Comparison of ENCODE assay signal across 9 cellular contexts in the genomic region with DNA sequence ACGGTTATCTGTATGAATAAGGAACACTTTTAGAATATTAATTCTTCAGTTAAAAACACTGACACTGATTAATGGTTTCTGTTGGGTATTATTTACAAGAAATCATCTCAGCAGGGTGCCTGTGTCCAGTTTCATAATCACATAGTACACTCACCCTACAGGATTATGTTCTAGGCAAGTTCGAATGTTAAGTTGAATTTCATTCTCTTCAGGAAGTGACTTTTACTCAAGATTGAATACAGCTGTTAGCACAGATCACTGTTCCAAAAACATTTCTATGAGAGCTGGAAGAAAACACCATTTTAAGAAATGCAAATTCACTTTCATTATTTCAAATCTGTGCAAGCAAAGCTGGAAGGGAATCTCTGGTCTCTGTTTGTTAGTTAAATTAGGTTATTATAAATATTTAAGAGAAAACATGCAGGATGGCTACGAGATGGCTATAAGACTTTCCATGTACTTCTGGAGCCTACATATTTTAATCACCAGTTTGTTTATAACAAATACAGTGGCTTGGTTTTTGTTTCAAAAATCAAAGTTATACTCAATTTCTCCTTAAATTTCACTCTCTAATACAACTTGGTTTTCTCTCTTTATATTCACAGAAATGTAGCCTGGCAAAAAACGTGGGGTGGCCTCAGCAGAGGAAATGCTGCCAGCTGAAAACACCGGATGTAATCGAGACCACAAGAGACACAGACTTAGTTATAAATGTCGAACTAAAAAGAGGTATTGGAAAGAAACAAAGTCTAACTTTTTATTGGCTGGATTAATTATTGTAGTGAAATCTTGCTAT.
DNase-seq lines count a peak whose midpoint lies in the region; ATAC-seq and TF ChIP-seq lines count a peak whose summit lies in the region.
"Had no signal": no experiment of that assay in that cellular context is flagged by ENCODE, and none has a peak within 500 bp of the region (broad histone marks: within the 10 kb centered on the region; RNA-seq: fewer than 3 reads in every experiment).

No MANE protein-coding gene starts in this region.

- H3K4me1 ChIP-seq in endocrine pancreas (ENCODE audit: control insufficient read depth, insufficient read depth, low read length) (no peaks in the 10 kb centered on the region), gastrocnemius medialis (peaks cover 36 to 38% of the 10 kb centered on the region in 2 donors)

- TF ChIP-seq CTCF in WTC11 (IDR thresholded peaks at IDR 0.05) (no peak), gastrocnemius medialis (IDR thresholded peaks at IDR 0.05 in 4 of 5, conservative IDR thresholded peaks at IDR 0.05 in 1 of 5) (no peak)

- in situ Hi-C loops in gastrocnemius medialis (cut with MboI; ENCODE audit: low sequenced_read_pairs in 4 of 4) = loop anchor here in 2 of 4 donors (10.0 to 25.0 kb wide), 2 partner anchors 534 to 567 kb away; no protein-coding TSS in a partner anchor

- peak overlapping the region; percentile 4 to 63 (median 49) for H3K27ac ChIP-seq in gastrocnemius medialis
- H3K27ac ChIP-seq: cardiac muscle cell had no signal

- CTCF ChIA-PET in WTC11 (lab: Charles Lee) = interaction anchor here (1.1 to 1.4 kb wide), 2 partner anchors 64 to 567 kb away, joined by 3 read pairs; no protein-coding TSS in a partner anchor

- H3K4me3 ChIP-seq in endocrine pancreas (ENCODE audit: control insufficient read depth, insufficient read depth, low read length) (peak overlapping the region; percentile 5), gastrocnemius medialis (peak overlapping the region; percentile 11 to 33 (median 24))
- H3K4me3 ChIP-seq: cardiac muscle cell had no signal

- H3K27me3 Mint-ChIP-seq in WTC11 (ENCODE audit: low read depth) = no peaks in the 10 kb centered on the region

- H3K9me3 ChIP-seq in endocrine pancreas (ENCODE audit: control insufficient read depth, low read length) = no peaks in the 10 kb centered on the region
- H3K9me3 ChIP-seq in gastrocnemius medialis = peaks cover 0 to 4% (median 0%) of the 10 kb centered on the region in 3 donors

- H3K27me3 ChIP-seq in endocrine pancreas (ENCODE audit: control insufficient read depth, insufficient read depth, low read length) (no peaks in the 10 kb centered on the region), gastrocnemius medialis (no peaks in the 10 kb centered on the region)
- H3K27me3 ChIP-seq: cardiac muscle cell had no signal

- H3K27ac Mint-ChIP-seq in WTC11 = peak overlapping the region; percentile 29; the same call in 1 of the 2 replicates

- H3K36me3 ChIP-seq in endocrine pancreas (ENCODE audit: control insufficient read depth, insufficient read depth, low read length) (no peaks in the 10 kb centered on the region), gastrocnemius medialis (no peaks in the 10 kb centered on the region)
- H3K36me3 ChIP-seq: cardiac muscle cell had no signal

- peaks cover 19% of the 10 kb centered on the region for H3K36me3 Mint-ChIP-seq in WTC11

- ATAC-seq in Right ventricle myocardium inferior (peak; percentile 76), HG03460 (IDR thresholded peaks at IDR 0.05; ENCODE audit: unreplicated experiment) (peak; percentile 73), WTC11 (no peak), gastrocnemius medialis (peak; percentile 39 to 53)

- POLR2A ChIA-PET in WTC11 (lab: Charles Lee) = no interaction called here

- intact Hi-C loops in Right ventricle myocardium inferior (cut with DNase I) (loop anchor here (2.0 to 10.0 kb wide), 4 partner anchors 15 to 477 kb away; no protein-coding TSS in a partner anchor), cardiac septum (cut with DNase I) (loop anchor here (5.0 kb wide), 2 partner anchors 64 to 96 kb away; a partner anchor contains a TSS), gastrocnemius medialis (cut with DNase I; ENCODE audit: low total_unique reads) (loop anchor here (2.0 to 10.0 kb wide), 2 partner anchors 19 to 547 kb away; no protein-coding TSS in a partner anchor)

- no peak overlapping the region for H3K9ac ChIP-seq in endocrine pancreas (ENCODE audit: control insufficient read depth, insufficient read depth, low read length)

- no peak for TF ChIP-seq POLR2A in gastrocnemius medialis (IDR thresholded peaks at IDR 0.05)

- H3K4me1 Mint-ChIP-seq in WTC11 = peaks cover 21% of the 10 kb centered on the region

- H3K4me3 Mint-ChIP-seq in WTC11 = no peak overlapping the region

- DNase-seq in Right ventricle myocardium inferior (ENCODE audit: missing footprints) (no peak), cardiac septum (ENCODE audit: low spot score) (no peak), WTC11 (ENCODE audit: low spot score) (no peak), gastrocnemius medialis (peak in 1 of 2 donors; percentile 21), HuH-7 (ENCODE audit: low spot score) (no peak)
- DNase-seq in activated CD4-positive, CD25-positive, alpha-beta regulatory T cell treated with anti-CD3 and anti-CD28 coated beads, Interleukin-2, amount 50 U/mL, for 72 hours = no peak

- H3K9me3 Mint-ChIP-seq in WTC11 = peaks cover 13% of the 10 kb centered on the region

TF ChIP-seq in WTC11, 78 proteins besides CTCF, POLR2A, EP300 and RAD21:
- TF ChIP-seq KAT7 (CRISPR knock-in tag; IDR thresholded peaks at IDR 0.05; ENCODE audit: borderline replicate concordance) (no peak), FOXP1 (CRISPR knock-in tag; IDR thresholded peaks at IDR 0.05; ENCODE audit: borderline replicate concordance) (no peak), NFE2L1 (CRISPR knock-in tag; IDR thresholded peaks at IDR 0.05) (no peak), MYBL2 (CRISPR knock-in tag; IDR thresholded peaks at IDR 0.05) (no peak), GTF2I (CRISPR knock-in tag; conservative IDR thresholded peaks at IDR 0.05) (no peak), ZNF138 (CRISPR knock-in tag; conservative IDR thresholded peaks at IDR 0.05) (no peak), ELF4 (CRISPR knock-in tag; IDR thresholded peaks at IDR 0.05; ENCODE audit: low read depth) (no peak)
- TF ChIP-seq, protein P1, sequence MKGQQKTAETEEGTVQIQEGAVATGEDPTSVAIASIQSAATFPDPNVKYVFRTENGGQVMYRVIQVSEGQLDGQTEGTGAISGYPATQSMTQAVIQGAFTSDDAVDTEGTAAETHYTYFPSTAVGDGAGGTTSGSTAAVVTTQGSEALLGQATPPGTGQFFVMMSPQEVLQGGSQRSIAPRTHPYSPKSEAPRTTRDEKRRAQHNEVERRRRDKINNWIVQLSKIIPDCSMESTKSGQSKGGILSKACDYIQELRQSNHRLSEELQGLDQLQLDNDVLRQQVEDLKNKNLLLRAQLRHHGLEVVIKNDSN (CRISPR knock-in tag; IDR thresholded peaks at IDR 0.05) = no peak
- TF ChIP-seq, protein P2, sequence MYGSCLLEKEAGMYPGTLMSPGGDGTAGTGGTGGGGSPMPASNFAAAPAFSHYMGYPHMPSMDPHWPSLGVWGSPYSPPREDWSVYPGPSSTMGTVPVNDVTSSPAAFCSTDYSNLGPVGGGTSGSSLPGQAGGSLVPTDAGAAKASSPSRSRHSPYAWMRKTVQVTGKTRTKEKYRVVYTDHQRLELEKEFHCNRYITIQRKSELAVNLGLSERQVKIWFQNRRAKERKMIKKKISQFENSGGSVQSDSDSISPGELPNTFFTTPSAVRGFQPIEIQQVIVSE (CRISPR knock-in tag; IDR thresholded peaks at IDR 0.05; ENCODE audit: borderline replicate concordance) = no peak
- TF ChIP-seq, protein P3, sequence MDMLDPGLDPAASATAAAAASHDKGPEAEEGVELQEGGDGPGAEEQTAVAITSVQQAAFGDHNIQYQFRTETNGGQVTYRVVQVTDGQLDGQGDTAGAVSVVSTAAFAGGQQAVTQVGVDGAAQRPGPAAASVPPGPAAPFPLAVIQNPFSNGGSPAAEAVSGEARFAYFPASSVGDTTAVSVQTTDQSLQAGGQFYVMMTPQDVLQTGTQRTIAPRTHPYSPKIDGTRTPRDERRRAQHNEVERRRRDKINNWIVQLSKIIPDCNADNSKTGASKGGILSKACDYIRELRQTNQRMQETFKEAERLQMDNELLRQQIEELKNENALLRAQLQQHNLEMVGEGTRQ (CRISPR knock-in tag; IDR thresholded peaks at IDR 0.05) = no peak
- TF ChIP-seq, protein P4, sequence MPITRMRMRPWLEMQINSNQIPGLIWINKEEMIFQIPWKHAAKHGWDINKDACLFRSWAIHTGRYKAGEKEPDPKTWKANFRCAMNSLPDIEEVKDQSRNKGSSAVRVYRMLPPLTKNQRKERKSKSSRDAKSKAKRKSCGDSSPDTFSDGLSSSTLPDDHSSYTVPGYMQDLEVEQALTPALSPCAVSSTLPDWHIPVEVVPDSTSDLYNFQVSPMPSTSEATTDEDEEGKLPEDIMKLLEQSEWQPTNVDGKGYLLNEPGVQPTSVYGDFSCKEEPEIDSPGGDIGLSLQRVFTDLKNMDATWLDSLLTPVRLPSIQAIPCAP (CRISPR knock-in tag; IDR thresholded peaks at IDR 0.05) = no peak
- TF ChIP-seq, protein P5, sequence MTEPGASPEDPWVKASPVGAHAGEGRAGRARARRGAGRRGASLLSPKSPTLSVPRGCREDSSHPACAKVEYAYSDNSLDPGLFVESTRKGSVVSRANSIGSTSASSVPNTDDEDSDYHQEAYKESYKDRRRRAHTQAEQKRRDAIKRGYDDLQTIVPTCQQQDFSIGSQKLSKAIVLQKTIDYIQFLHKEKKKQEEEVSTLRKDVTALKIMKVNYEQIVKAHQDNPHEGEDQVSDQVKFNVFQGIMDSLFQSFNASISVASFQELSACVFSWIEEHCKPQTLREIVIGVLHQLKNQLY (CRISPR knock-in tag; IDR thresholded peaks at IDR 0.05) = no peak
- TF ChIP-seq, protein P6, sequence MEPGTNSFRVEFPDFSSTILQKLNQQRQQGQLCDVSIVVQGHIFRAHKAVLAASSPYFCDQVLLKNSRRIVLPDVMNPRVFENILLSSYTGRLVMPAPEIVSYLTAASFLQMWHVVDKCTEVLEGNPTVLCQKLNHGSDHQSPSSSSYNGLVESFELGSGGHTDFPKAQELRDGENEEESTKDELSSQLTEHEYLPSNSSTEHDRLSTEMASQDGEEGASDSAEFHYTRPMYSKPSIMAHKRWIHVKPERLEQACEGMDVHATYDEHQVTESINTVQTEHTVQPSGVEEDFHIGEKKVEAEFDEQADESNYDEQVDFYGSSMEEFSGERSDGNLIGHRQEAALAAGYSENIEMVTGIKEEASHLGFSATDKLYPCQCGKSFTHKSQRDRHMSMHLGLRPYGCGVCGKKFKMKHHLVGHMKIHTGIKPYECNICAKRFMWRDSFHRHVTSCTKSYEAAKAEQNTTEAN (CRISPR knock-in tag; IDR thresholded peaks at IDR 0.05) = no peak
TF ChIP-seq in WTC11: peak in this region for 0.
